Comparison of ENCODE assay signal across 22 cellular contexts in the genomic region with DNA sequence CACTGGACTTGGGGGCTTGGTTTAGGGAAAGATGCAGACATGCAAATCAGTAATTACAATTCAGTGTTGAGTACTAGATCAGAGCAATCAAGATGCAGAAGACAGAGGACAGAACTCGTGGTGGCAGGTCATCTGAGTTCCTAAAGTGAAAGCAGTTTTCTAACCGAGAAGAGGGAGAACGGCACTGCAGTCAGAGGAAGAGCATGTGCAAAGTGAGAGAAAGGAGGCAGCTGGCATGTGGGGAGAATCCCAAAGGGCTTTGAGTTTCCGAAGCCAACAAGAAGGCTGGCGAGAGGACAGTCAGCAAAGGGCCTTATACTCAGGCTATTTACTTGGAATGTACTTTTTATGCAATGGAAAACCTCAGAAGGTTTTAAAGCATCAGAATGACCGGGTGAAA.
DNase-seq lines count a peak whose midpoint lies in the region; ATAC-seq and TF ChIP-seq lines count a peak whose summit lies in the region.
"Had no signal": no experiment of that assay in that cellular context is flagged by ENCODE, and none has a peak within 500 bp of the region (broad histone marks: within the 10 kb centered on the region; RNA-seq: fewer than 3 reads in every experiment).

No MANE protein-coding gene starts in this region.

- H3K9me2 ChIP-seq in MM.1S (replicated peaks; ENCODE audit: insufficient read depth, low read length), result no peaks in the 10 kb centered on the region

- H2AFZ ChIP-seq in MM.1S (ENCODE audit: low read length), result no peak overlapping the region

- H4K20me1 ChIP-seq in BLaER1 (no peaks in the 10 kb centered on the region), MM.1S (ENCODE audit: insufficient read depth, low read length) (no peaks in the 10 kb centered on the region)

- H3K4me3 ChIP-seq in BLaER1, result no peak overlapping the region
- H3K4me3 ChIP-seq in MM.1S (ENCODE audit: low read length), result no peak overlapping the region
- no peak overlapping the region for H3K4me3 ChIP-seq in fibroblast of mammary gland (ENCODE audit: control insufficient read depth, low read depth, low read length)
- no peak overlapping the region for H3K4me3 ChIP-seq in upper lobe of right lung
- H3K4me3 ChIP-seq: GM12878, suprapubic skin, uterus had no signal

- H3K27ac ChIP-seq in BLaER1, result 0 out of 2 replicates have a peak overlapping the region, but pooled peaks have one; percentile 13
- no peak overlapping the region for H3K27ac ChIP-seq in MM.1S (ENCODE audit: low read length)
- no peak overlapping the region for H3K27ac ChIP-seq in upper lobe of right lung
- H3K27ac ChIP-seq: HL-60, suprapubic skin, uterus had no signal

- H3K4me1 ChIP-seq in BLaER1 (peaks cover 39% of the 10 kb centered on the region), MM.1S (ENCODE audit: low read length) (no peaks in the 10 kb centered on the region), upper lobe of right lung (peaks cover 6% of the 10 kb centered on the region)
- H3K4me1 ChIP-seq: suprapubic skin had no signal

- intact Hi-C loops in upper lobe of right lung (cut with DNase I), result loop anchor here (5.0 kb wide), 1 partner anchor 144 kb away; no protein-coding TSS in a partner anchor

- H3K79me2 ChIP-seq in MM.1S (ENCODE audit: low read length), result no peaks in the 10 kb centered on the region

- H3K4me2 ChIP-seq in BLaER1 (peak overlapping the region; percentile 58), MM.1S (ENCODE audit: low read depth, low read length) (no peak overlapping the region)

- H3K9ac ChIP-seq in BLaER1, result 0 out of 2 replicates have a peak overlapping the region, but pooled peaks have one; percentile 19
- H3K9ac ChIP-seq in MM.1S (ENCODE audit: low read length), result no peak overlapping the region

- H3K9me3 ChIP-seq in BLaER1 (no peaks in the 10 kb centered on the region), MM.1S (replicated peaks; ENCODE audit: insufficient read depth, low read length) (no peaks in the 10 kb centered on the region), upper lobe of right lung (no peaks in the 10 kb centered on the region)
- H3K9me3 ChIP-seq: suprapubic skin, uterus had no signal

- no peaks in the 10 kb centered on the region for H3K27me3 ChIP-seq in BLaER1
- H3K27me3 ChIP-seq in MM.1S (replicated peaks; ENCODE audit: insufficient read depth, low read length), result no peaks in the 10 kb centered on the region
- H3K27me3 ChIP-seq in upper lobe of right lung, result no peaks in the 10 kb centered on the region
- H3K27me3 ChIP-seq: suprapubic skin, uterus had no signal

- no peaks in the 10 kb centered on the region for H3F3A ChIP-seq in MM.1S (ENCODE audit: insufficient read depth, low read length)

- TF ChIP-seq CTCF in MM.1S (IDR thresholded peaks at IDR 0.05; ENCODE audit: low read length), result no peak
- TF ChIP-seq CTCF in fibroblast of mammary gland (conservative IDR thresholded peaks at IDR 0.05; ENCODE audit: control insufficient read depth, insufficient read depth, low read depth, low read length), result no peak
- TF ChIP-seq CTCF in upper lobe of right lung (IDR thresholded peaks at IDR 0.05), result no peak

- ATAC-seq in upper lobe of right lung, result no peak
- ATAC-seq: esophagus mucosa, GM12878, HepG2, sciatic nerve had no signal

- DNase-seq in MM.1S (peak; percentile 6), fibroblast of mammary gland (ENCODE audit: low read depth) (peak; percentile 5), pons (ENCODE audit: low spot score) (peak; percentile 70), NCI-H748 treated with DMSO at 0.1 percent for 48 hours (lab: John Stamatoyannopoulos, UW) (no peak), upper lobe of right lung (no peak), NCI-H446 treated with DMSO at 0.1 percent for 48 hours (lab: John Stamatoyannopoulos, UW) (no peak), NCI-H526 treated with DMSO at 0.1 percent for 48 hours (lab: John Stamatoyannopoulos, UW) (no peak)
- DNase-seq: activated CD4-positive, alpha-beta T cell treated with anti-CD3 and anti-CD28 coated beads, Interleukin-2, amount 50 U/mL, for 1 hour; activated naive CD8-positive, alpha-beta T cell treated with anti-CD3 and anti-CD28 coated beads for 36 hours; CD8-positive, alpha-beta memory T cell; effector CD4-positive, alpha-beta T cell; mammary epithelial cell; NCI-H446; NK-92 treated with Interleukin-12 subunit alpha and Interleukin-12 subunit beta, amount 100 ng/mL, for 24 hours; uterus had no signal

- H3K36me3 ChIP-seq in BLaER1 (no peaks in the 10 kb centered on the region), MM.1S (replicated peaks; ENCODE audit: insufficient read depth, low read length) (no peaks in the 10 kb centered on the region), upper lobe of right lung (no peaks in the 10 kb centered on the region)
- H3K36me3 ChIP-seq: suprapubic skin, uterus had no signal

Comparison
In these comparisons a context has a peak if more than half of its experiments do, and no peak if none do; other contexts are left out.
1. DNase-seq: peak in MM.1S (single experiment), fibroblast of mammary gland (single experiment) and pons (single experiment); none in NCI-H748 treated with DMSO at 0.1 percent for 48 hours (single experiment), upper lobe of right lung (single experiment), NCI-H446 treated with DMSO at 0.1 percent for 48 hours (single experiment) and NCI-H526 treated with DMSO at 0.1 percent for 48 hours (single experiment).